25 cellular contexts compared by ENCODE assay signal in the genomic region with DNA sequence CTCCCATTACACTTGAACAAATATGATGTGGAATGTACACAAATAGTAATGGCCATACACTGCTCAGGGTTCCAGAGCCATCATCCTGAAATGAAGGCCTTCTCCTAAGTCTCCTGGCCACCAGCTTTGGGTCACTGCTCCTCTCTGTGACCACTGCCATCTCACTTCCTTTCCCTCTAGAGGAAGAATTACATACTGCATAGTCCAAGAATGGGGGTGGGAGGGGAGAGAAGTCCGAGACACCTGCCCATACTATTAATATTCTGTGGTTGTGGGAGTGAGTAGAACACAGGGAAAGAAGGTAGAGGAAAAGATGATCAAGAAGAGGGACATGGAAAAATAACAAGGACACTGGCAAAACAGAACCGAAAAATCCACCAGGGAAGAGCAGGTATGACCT.
"Had no signal": no experiment of that assay in that cellular context is flagged by ENCODE, and none has a peak within 500 bp of the region (broad histone marks: within the 10 kb centered on the region; RNA-seq: fewer than 3 reads in every experiment).

No MANE protein-coding gene starts in this region.

- H3K27ac ChIP-seq: RWPE1, SJCRH30 had no signal

- H3K4me3 Mint-ChIP-seq: activated CD8-positive, alpha-beta memory T cell treated with anti-CD3 and anti-CD28 coated beads, Interleukin-2, amount 10 ng/mL, durations not matched to agents 7 days and 5 days; activated naive CD4-positive, alpha-beta T cell treated with anti-CD3 and anti-CD28 coated beads, Interleukin-2, amount 50 U/mL, for 24 hours; activated T-cell treated with anti-CD3 and anti-CD28 coated beads, Interleukin-2, amount 50 U/mL, for 24 hours; activated T-helper 1 cell treated with anti-CD3 and anti-CD28 coated beads, Interleukin-12 subunit alpha, Interleukin-12 subunit beta, Interleukin-2, Interleukin-4 antibody, amounts not matched to agents 30 ng/mL and 10 ng/mL and 1 ng/mL, durations not matched to agents 14 hours and 24 hours and 36 hours; central memory CD8-positive, alpha-beta T cell; T-helper 1 cell treated with Interleukin-12 subunit alpha and Interleukin-12 subunit beta and Interleukin-4 antibody, amounts not matched to agents 30 μg/mL and 1 μg/mL, for 36 hours; WTC11 had no signal

- ATAC-seq: activated CD8-positive, alpha-beta memory T cell treated with anti-CD3 and anti-CD28 coated beads, Interleukin-2, amount 10 ng/mL, durations not matched to agents 7 days and 5 days; WTC11 had no signal

- H3K9me3 ChIP-seq: SJCRH30 had no signal

- H3K4me3 ChIP-seq: SJCRH30 had no signal

- H3K4me1 Mint-ChIP-seq: activated CD8-positive, alpha-beta memory T cell treated with anti-CD3 and anti-CD28 coated beads, Interleukin-2, amount 10 ng/mL, durations not matched to agents 7 days and 5 days; activated naive CD4-positive, alpha-beta T cell treated with anti-CD3 and anti-CD28 coated beads, Interleukin-2, amount 50 U/mL, for 24 hours; central memory CD8-positive, alpha-beta T cell had no signal

- H3K36me3 Mint-ChIP-seq: activated CD8-positive, alpha-beta memory T cell treated with anti-CD3 and anti-CD28 coated beads, Interleukin-2, amount 10 ng/mL, durations not matched to agents 7 days and 5 days; activated naive CD4-positive, alpha-beta T cell treated with anti-CD3 and anti-CD28 coated beads, Interleukin-2, amount 50 U/mL, for 24 hours had no signal

- H3K27me3 ChIP-seq: SJCRH30 had no signal

- H3K9me3 Mint-ChIP-seq: activated naive CD4-positive, alpha-beta T cell treated with anti-CD3 and anti-CD28 coated beads, Interleukin-2, amount 50 U/mL, for 24 hours; activated T-cell treated with anti-CD3 and anti-CD28 coated beads, Interleukin-2, amount 50 U/mL, for 24 hours; activated T-helper 1 cell treated with anti-CD3 and anti-CD28 coated beads, Interleukin-12 subunit alpha, Interleukin-12 subunit beta, Interleukin-2, Interleukin-4 antibody, amounts not matched to agents 30 ng/mL and 10 ng/mL and 1 ng/mL, durations not matched to agents 14 hours and 24 hours and 36 hours; central memory CD8-positive, alpha-beta T cell; T-helper 1 cell treated with Interleukin-12 subunit alpha and Interleukin-12 subunit beta and Interleukin-4 antibody, amounts not matched to agents 30 μg/mL and 1 μg/mL, for 36 hours had no signal

- DNase-seq: activated CD4-positive, alpha-beta T cell treated with anti-CD3 and anti-CD28 coated beads for 48 hours; activated CD4-positive, alpha-beta T cell treated with anti-CD3 and anti-CD28 coated beads, Interleukin-2, amount 50 U/mL, for 48 hours; activated CD4-positive, CD25-positive, alpha-beta regulatory T cell treated with anti-CD3 and anti-CD28 coated beads, Interleukin-2, amount 50 U/mL, for 72 hours; activated CD8-positive, alpha-beta memory T cell treated with anti-CD3 and anti-CD28 coated beads, Interleukin-2, amount 10 ng/mL, durations not matched to agents 7 days and 5 days; activated effector memory CD4-positive, alpha-beta T cell treated with Interleukin-2 at 50 U/mL for 16 hours; activated naive CD4-positive, alpha-beta T cell; activated T-cell treated with anti-CD3 and anti-CD28 coated beads, Interleukin-2, amount 50 U/mL, for 24 hours; aorta; Kasumi-1; KBM-7; NCI-H1092; NCI-H1417; NCI-H1930; NCI-H2171; NCI-H226; NCI-H526 treated with DMSO at 0.1 percent for 48 hours; NCI-H82; Right ventricle myocardium superior; SJCRH30 had no signal

- H3K27ac Mint-ChIP-seq: activated CD8-positive, alpha-beta memory T cell treated with anti-CD3 and anti-CD28 coated beads, Interleukin-2, amount 10 ng/mL, durations not matched to agents 7 days and 5 days; activated naive CD4-positive, alpha-beta T cell treated with anti-CD3 and anti-CD28 coated beads, Interleukin-2, amount 50 U/mL, for 24 hours; activated T-cell treated with anti-CD3 and anti-CD28 coated beads, Interleukin-2, amount 50 U/mL, for 24 hours; activated T-helper 1 cell treated with anti-CD3 and anti-CD28 coated beads, Interleukin-12 subunit alpha, Interleukin-12 subunit beta, Interleukin-2, Interleukin-4 antibody, amounts not matched to agents 30 ng/mL and 10 ng/mL and 1 ng/mL, durations not matched to agents 14 hours and 24 hours and 36 hours; T-helper 1 cell treated with Interleukin-12 subunit alpha and Interleukin-12 subunit beta and Interleukin-4 antibody, amounts not matched to agents 30 μg/mL and 1 μg/mL, for 36 hours; WTC11 had no signal
